Comparison of ENCODE assay signal across 29 cellular contexts in genomic region chr4:70158576-70158975, GRCh38. TPM values are rescaled to one million over a fixed set of nuclear protein-coding genes. Genes with fewer than 3 reads are reported as not detected.
DNase-seq lines count a peak whose midpoint lies in the region; ATAC-seq and TF ChIP-seq lines count a peak whose summit lies in the region.
"Had no signal": no experiment of that assay in that cellular context is flagged by ENCODE, and none has a peak within 500 bp of the region (broad histone marks: within the 10 kb centered on the region; RNA-seq: fewer than 3 reads in every experiment).

No MANE protein-coding gene starts in this region.

- H3K27me3 ChIP-seq in CD4-positive, alpha-beta memory T cell (ENCODE audit: insufficient read depth, low read length): no peaks in the 10 kb centered on the region
- H3K27me3 ChIP-seq: cardiac muscle cell, ovary, transverse colon had no signal

- DNase-seq in Right ventricle myocardium inferior (ENCODE audit: missing footprints) (peak; percentile 47), cardiac septum (ENCODE audit: low spot score) (no peak), NCI-H510A treated with DMSO at 0.1 percent for 48 hours (lab: John Stamatoyannopoulos, UW) (peak; percentile 22), mucosa of descending colon (peak; percentile 5 to 31 (median 30)), NCI-H1436 (lab: John Stamatoyannopoulos, UW) (no peak)
- DNase-seq in CD4-positive, alpha-beta memory T cell: no peak
- DNase-seq: ACHN; activated CD8-positive, alpha-beta T cell treated with anti-CD3 and anti-CD28 coated beads, Interleukin-2, amount 10 ng/mL, durations not matched to agents 7 days and 5 days; cortex of kidney; effector memory CD8-positive, alpha-beta T cell; erythroblast; NCI-H1694; ovary; Right ventricle myocardium superior; stimulated activated CD4-positive, alpha-beta T cell treated with anti-CD3 and anti-CD28 coated beads, Interleukin-2, amount 100 ng/mL, for 24 hours; transverse colon had no signal

- no peaks in the 10 kb centered on the region for H3K36me3 ChIP-seq in mucosa of descending colon (ENCODE audit: low read depth)
- no peaks in the 10 kb centered on the region for H3K36me3 ChIP-seq in CD4-positive, alpha-beta memory T cell (ENCODE audit: insufficient read depth, low read length)
- H3K36me3 ChIP-seq: cardiac muscle cell, ovary, transverse colon had no signal

- no peaks in the 10 kb centered on the region for H3K9me3 ChIP-seq in mucosa of descending colon
- H3K9me3 ChIP-seq in CD4-positive, alpha-beta memory T cell (ENCODE audit: control insufficient read depth in 1 of 2, low read length in 2 of 2): no peaks in the 10 kb centered on the region
- H3K9me3 ChIP-seq: ovary, transverse colon had no signal

- POLR2A ChIA-PET in CD4-positive, alpha-beta memory T cell (lab: Charles Lee; ENCODE audit: partially characterized antibody): no interaction called here

- no peak overlapping the region for H3K4me3 ChIP-seq in mucosa of descending colon
- no peak overlapping the region for H3K4me3 ChIP-seq in CD4-positive, alpha-beta memory T cell (ENCODE audit: low read length in 2 of 2)
- H3K4me3 ChIP-seq: cardiac muscle cell, ovary, smooth muscle cell, transverse colon had no signal

- no peaks in the 10 kb centered on the region for H3K4me1 ChIP-seq in mucosa of descending colon (ENCODE audit: low read depth)
- no peaks in the 10 kb centered on the region for H3K4me1 ChIP-seq in CD4-positive, alpha-beta memory T cell (ENCODE audit: insufficient read depth, low read length)
- H3K4me1 ChIP-seq: transverse colon had no signal

- no peaks in the 10 kb centered on the region for H3K27me3 Mint-ChIP-seq in CD4-positive, alpha-beta memory T cell
- H3K27me3 Mint-ChIP-seq: activated naive CD8-positive, alpha-beta T cell; effector memory CD8-positive, alpha-beta T cell had no signal

- H3K36me3 Mint-ChIP-seq in CD4-positive, alpha-beta memory T cell: no peaks in the 10 kb centered on the region
- H3K36me3 Mint-ChIP-seq: activated naive CD8-positive, alpha-beta T cell had no signal

- no peak for TF ChIP-seq CTCF in mucosa of descending colon (IDR thresholded peaks at IDR 0.05)

- ATAC-seq in Right ventricle myocardium inferior: no peak
- ATAC-seq in mucosa of descending colon: peak; percentile 24
- ATAC-seq in GM19328 (IDR thresholded peaks at IDR 0.05; ENCODE audit: unreplicated experiment): no peak
- ATAC-seq in GM21528 (IDR thresholded peaks at IDR 0.05; ENCODE audit: low FRiP score, unreplicated experiment): no peak
- ATAC-seq: activated CD8-positive, alpha-beta T cell treated with anti-CD3 and anti-CD28 coated beads, Interleukin-2, amount 10 ng/mL, durations not matched to agents 7 days and 5 days; effector memory CD8-positive, alpha-beta T cell had no signal

- intact Hi-C loops in Right ventricle myocardium inferior (cut with DNase I) (no loop called here), cardiac septum (cut with DNase I) (no loop called here), mucosa of descending colon (cut with DNase I, micrococcal nuclease) (no loop called here)
- intact Hi-C loops in CD4-positive, alpha-beta memory T cell (cut with micrococcal nuclease): no loop called here

- H3K27ac Mint-ChIP-seq in CD4-positive, alpha-beta memory T cell: no peak overlapping the region
- H3K27ac Mint-ChIP-seq: activated CD8-positive, alpha-beta T cell treated with anti-CD3 and anti-CD28 coated beads, Interleukin-2, amount 10 ng/mL, durations not matched to agents 7 days and 5 days; activated naive CD8-positive, alpha-beta T cell; activated T-helper 2 cell treated with anti-CD3 and anti-CD28 coated beads, Interferon-gamma antibody, Interleukin-2, Interleukin-4, amounts not matched to agents 10 μg/mL and 5 μg/mL and 100 μg/mL, durations not matched to agents 14 hours and 24 hours and 36 hours; effector memory CD8-positive, alpha-beta T cell; nephron had no signal

- H3K4me1 Mint-ChIP-seq in CD4-positive, alpha-beta memory T cell: no peaks in the 10 kb centered on the region
- H3K4me1 Mint-ChIP-seq: nephron had no signal

- H3K27ac ChIP-seq in CD4-positive, alpha-beta memory T cell (ENCODE audit: low read depth, low read length): no peak overlapping the region
- H3K27ac ChIP-seq: cardiac muscle cell, ovary, transverse colon had no signal

- H3K4me3 Mint-ChIP-seq in CD4-positive, alpha-beta memory T cell: no peak overlapping the region
- H3K4me3 Mint-ChIP-seq: activated CD8-positive, alpha-beta T cell treated with anti-CD3 and anti-CD28 coated beads, Interleukin-2, amount 10 ng/mL, durations not matched to agents 7 days and 5 days; activated naive CD8-positive, alpha-beta T cell; effector memory CD8-positive, alpha-beta T cell; nephron had no signal

- CTCF ChIA-PET in CD4-positive, alpha-beta memory T cell (lab: Charles Lee; ENCODE audit: partially characterized antibody): no interaction called here

- H3K9me3 Mint-ChIP-seq in CD4-positive, alpha-beta memory T cell: peaks cover 0 to 2% (median 0%) of the 10 kb centered on the region in 8 donors
- H3K9me3 Mint-ChIP-seq: activated T-helper 2 cell treated with anti-CD3 and anti-CD28 coated beads, Interferon-gamma antibody, Interleukin-2, Interleukin-4, amounts not matched to agents 10 μg/mL and 5 μg/mL and 100 μg/mL, durations not matched to agents 14 hours and 24 hours and 36 hours; effector memory CD8-positive, alpha-beta T cell; nephron had no signal

RNA-seq across cellular contexts. Expression of gene PRR27, which starts 4.5 kb away (rescaled TPM):
- total RNA-seq in Right ventricle myocardium inferior (not detected), cardiac septum (not detected), mucosa of descending colon (not detected)
- not detected for total RNA-seq in CD4-positive, alpha-beta memory T cell
- polyA plus RNA-seq in CD4-positive, alpha-beta memory T cell: not detected
- total RNA-seq: activated CD8-positive, alpha-beta T cell treated with anti-CD3 and anti-CD28 coated beads, Interleukin-2, amount 10 ng/mL, durations not matched to agents 7 days and 5 days; activated T-helper 2 cell treated with anti-CD3 and anti-CD28 coated beads, Interferon-gamma antibody, Interleukin-2, Interleukin-4, amounts not matched to agents 10 μg/mL and 5 μg/mL and 100 μg/mL, durations not matched to agents 14 hours and 24 hours and 36 hours; aorta; cardiac muscle cell; HT-29; kidney epithelial cell; lower leg skin; ovary; Right ventricle myocardium superior; smooth muscle cell; T-helper 2 cell treated with Interferon-gamma antibody and Interleukin-4, amounts not matched to agents 100 ng/mL and 5 ng/mL, for 36 hours; transverse colon had no signal
- polyA plus RNA-seq: aorta, BJ, cardiac muscle cell, ovary, smooth muscle cell had no signal

RNA-seq across cellular contexts. Expression of gene ODAM, which starts 36.9 kb away (rescaled TPM):
- total RNA-seq in Right ventricle myocardium inferior (not detected), cardiac septum (not detected), mucosa of descending colon (1 to 10 TPM in 1 of 3 donors, not detected in 2; 5.8 TPM)
- not detected for total RNA-seq in CD4-positive, alpha-beta memory T cell
- not detected for polyA plus RNA-seq in CD4-positive, alpha-beta memory T cell
- total RNA-seq: activated CD8-positive, alpha-beta T cell treated with anti-CD3 and anti-CD28 coated beads, Interleukin-2, amount 10 ng/mL, durations not matched to agents 7 days and 5 days; activated T-helper 2 cell treated with anti-CD3 and anti-CD28 coated beads, Interferon-gamma antibody, Interleukin-2, Interleukin-4, amounts not matched to agents 10 μg/mL and 5 μg/mL and 100 μg/mL, durations not matched to agents 14 hours and 24 hours and 36 hours; aorta; HT-29; kidney epithelial cell; lower leg skin; ovary; Right ventricle myocardium superior; T-helper 2 cell treated with Interferon-gamma antibody and Interleukin-4, amounts not matched to agents 100 ng/mL and 5 ng/mL, for 36 hours had no signal
- polyA plus RNA-seq: aorta, BJ had no signal

Comparison
In these comparisons a context has a peak if more than half of its experiments do, and no peak if none do; other contexts are left out.
1. DNase-seq: peak in Right ventricle myocardium inferior (single experiment), NCI-H510A treated with DMSO at 0.1 percent for 48 hours (single experiment) and mucosa of descending colon (3 of 3); none in cardiac septum (single experiment), NCI-H1436 (single experiment) and CD4-positive, alpha-beta memory T cell (0 of 5).